12 cellular contexts compared by ENCODE assay signal in the genomic region with DNA sequence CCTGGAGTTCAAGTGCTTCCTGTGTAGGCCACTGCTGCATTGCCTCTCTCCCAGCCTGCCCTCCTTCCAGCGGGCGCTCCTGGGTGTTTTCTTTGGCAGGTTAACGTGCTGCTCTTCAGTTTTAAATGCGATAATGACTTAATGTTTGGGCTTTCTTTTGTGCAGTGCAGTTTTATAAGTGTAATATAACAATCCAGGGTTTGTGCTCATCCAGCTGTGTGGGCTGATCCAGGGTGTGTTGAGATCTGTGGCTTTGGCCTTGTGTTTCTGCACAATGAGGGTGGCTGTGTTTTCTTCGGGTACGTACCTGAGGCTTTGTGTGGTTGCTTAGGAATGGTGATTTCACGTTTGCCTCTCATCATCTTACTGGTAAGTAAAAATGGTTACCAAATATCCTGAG.
"Had no signal": no experiment of that assay in that cellular context is flagged by ENCODE, and none has a peak within 500 bp of the region (broad histone marks: within the 10 kb centered on the region; RNA-seq: fewer than 3 reads in every experiment).

No MANE protein-coding gene starts in this region.

- H3K27ac Mint-ChIP-seq: activated naive CD4-positive, alpha-beta T cell treated with anti-CD3 and anti-CD28 coated beads, Interleukin-2, amount 50 U/mL, for 72 hours; mesothelial cell of epicardium; naive B cell had no signal

- H3K36me3 ChIP-seq: gastroesophageal sphincter, stomach had no signal

- H3K4me3 ChIP-seq: gastroesophageal sphincter, stomach had no signal

- H3K36me3 Mint-ChIP-seq: naive B cell had no signal

- H3K9me3 ChIP-seq: gastroesophageal sphincter, stomach had no signal

- H3K27ac ChIP-seq: gastroesophageal sphincter, parathyroid adenoma, stomach had no signal

- DNase-seq: activated CD4-positive, CD25-positive, alpha-beta regulatory T cell; activated effector memory CD4-positive, alpha-beta T cell treated with Interleukin-2 at 50 U/mL for 16 hours; activated T-cell treated with anti-CD3 and anti-CD28 coated beads, Interleukin-2, amount 50 U/mL, for 1 hour; amygdala; kidney; naive B cell; stimulated activated CD4-positive, alpha-beta T cell treated with anti-CD3 and anti-CD28 coated beads, Interleukin-15, amount 100 ng/mL, for 24 hours; stomach had no signal

- H3K27me3 ChIP-seq: gastroesophageal sphincter, stomach had no signal

- H3K4me1 ChIP-seq: parathyroid adenoma, stomach had no signal

- H3K4me1 Mint-ChIP-seq: mesothelial cell of epicardium, naive B cell had no signal

- ATAC-seq: activated naive CD4-positive, alpha-beta T cell treated with anti-CD3 and anti-CD28 coated beads, Interleukin-2, amount 50 U/mL, for 72 hours had no signal

- H3K4me3 Mint-ChIP-seq: mesothelial cell of epicardium, naive B cell had no signal

- H3K9me3 Mint-ChIP-seq: activated naive CD4-positive, alpha-beta T cell treated with anti-CD3 and anti-CD28 coated beads, Interleukin-2, amount 50 U/mL, for 72 hours had no signal
